In the genomic region with DNA sequence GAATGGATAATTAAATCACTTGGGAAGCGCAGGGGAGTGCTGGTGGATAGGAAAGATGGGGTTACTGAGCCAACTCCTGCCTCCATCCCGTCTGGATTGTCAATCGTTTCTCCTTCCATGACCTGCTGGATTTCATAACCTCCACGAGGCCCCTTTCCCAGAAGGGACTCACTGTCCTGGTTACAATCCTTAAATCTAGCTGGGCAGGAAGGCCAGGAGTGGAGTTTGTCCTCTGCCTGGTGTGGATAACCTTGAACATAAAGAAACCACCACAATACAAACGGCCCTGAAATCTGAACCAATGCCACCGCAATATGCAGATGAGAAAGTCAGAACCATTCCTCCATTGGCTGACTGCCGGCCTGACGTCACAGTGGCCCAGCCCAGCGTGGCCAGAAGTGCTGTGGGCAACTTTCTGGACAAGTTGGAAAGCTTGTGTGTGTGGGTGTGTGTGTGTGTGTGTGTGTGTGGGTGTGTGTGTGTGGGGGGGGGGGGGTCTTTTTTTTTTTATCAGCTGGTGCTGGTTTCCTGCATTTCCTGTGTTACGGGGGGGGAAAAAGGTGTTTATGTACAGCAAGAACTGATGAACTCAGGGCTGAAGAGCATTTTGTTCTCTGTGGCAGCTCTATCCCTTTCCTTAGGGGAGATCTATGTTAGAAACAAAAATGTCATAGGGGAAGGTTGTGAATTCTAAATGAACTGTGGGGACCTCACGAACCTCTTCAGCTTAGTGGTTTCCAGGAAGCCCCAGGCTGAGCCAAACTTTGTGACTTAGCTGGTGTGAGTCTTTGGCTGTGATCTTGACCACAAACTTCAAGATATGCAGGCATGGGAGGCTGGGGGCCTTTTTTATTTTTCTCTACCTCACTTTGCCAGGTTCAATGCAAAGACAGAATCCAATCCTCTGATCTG, we compare ENCODE assay signal across 8 cellular contexts.
DNase-seq lines count a peak whose midpoint lies in the region; ATAC-seq, FAIRE-seq and TF ChIP-seq lines count a peak whose summit lies in the region.

No MANE protein-coding gene starts in this region.

- peak; percentile 93 for ATAC-seq in GM19324 (IDR thresholded peaks at IDR 0.05; ENCODE audit: low FRiP score, unreplicated experiment)
- peak; percentile 96 for ATAC-seq in foreskin keratinocyte
- peak; percentile 76 for ATAC-seq in stimulated activated naive CD8-positive, alpha-beta T cell treated with anti-CD3 and anti-CD28 coated beads, Interleukin-15, Interleukin-2, amounts not matched to agents 100 U/mL and 50 U/mL, for 24 hours

- H3K4me3 ChIP-seq in HUES64 (ENCODE audit: low read length): peak overlapping the region; percentile 33

- 42% methylated on average over 11 of the region's 11 CpGs for WGBS in HUES64

- no peaks in the 10 kb centered on the region for H3K9me3 ChIP-seq in HUES64 (ENCODE audit: insufficient read depth, low read depth, low read length)

- DNase-seq in RPMI8226 (peak; percentile 98), activated gamma-delta T cell (lab: John Stamatoyannopoulos, UW) (peak; percentile 52), foreskin keratinocyte (peak; percentile 63 to 75), neural crest cell (ENCODE audit: low read depth, low spot score) (peak; percentile 67)
- DNase-seq in stimulated activated naive CD8-positive, alpha-beta T cell treated with anti-CD3 and anti-CD28 coated beads, Interleukin-15, Interleukin-2, amounts not matched to agents 100 U/mL and 50 U/mL, for 24 hours: peak; percentile 76

- H3K27me3 Mint-ChIP-seq in neural crest cell (ENCODE audit: low read depth): no peaks in the 10 kb centered on the region

- no peaks in the 10 kb centered on the region for H3K9me3 Mint-ChIP-seq in neural crest cell

- peak overlapping the region; percentile 7 for H3K4me3 Mint-ChIP-seq in neural crest cell

- H3K36me3 Mint-ChIP-seq in neural crest cell (ENCODE audit: low read depth): no peaks in the 10 kb centered on the region

- TF ChIP-seq CTCF in foreskin keratinocyte (conservative IDR thresholded peaks at IDR 0.05) (no peak), neural crest cell (conservative IDR thresholded peaks at IDR 0.05) (no peak)

- peaks cover 23% of the 10 kb centered on the region for H3K4me1 Mint-ChIP-seq in neural crest cell

- H3K4me1 ChIP-seq in HUES64 (ENCODE audit: insufficient read depth, low read length): peaks cover 15% of the 10 kb centered on the region
- no peaks in the 10 kb centered on the region for H3K4me1 ChIP-seq in foreskin keratinocyte

- H3K27me3 ChIP-seq in HUES64 (ENCODE audit: insufficient read depth, low read length): no peaks in the 10 kb centered on the region
- no peaks in the 10 kb centered on the region for H3K27me3 ChIP-seq in foreskin keratinocyte

- H3K9ac ChIP-seq in HUES64 (ENCODE audit: low read depth, low read length): no peak overlapping the region

- FAIRE-seq in A204.1 (lab: Jason Lieb, UNC): peak; percentile 97

- H3K27ac ChIP-seq in HUES64 (ENCODE audit: low read depth, low read length): peak overlapping the region; percentile 70; the same call in 1 of the 2 replicates
- peak overlapping the region; percentile 28 for H3K27ac ChIP-seq in foreskin keratinocyte

- H3K36me3 ChIP-seq in HUES64 (ENCODE audit: insufficient read depth, low read length): no peaks in the 10 kb centered on the region

- H3K27ac Mint-ChIP-seq in neural crest cell (ENCODE audit: unreplicated experiment): peak overlapping the region; percentile 95

Comparison
In these comparisons a context has a peak if more than half of its experiments do, and no peak if none do; other contexts are left out.
1. Peak in every context shown above with its lines: DNase-seq, ATAC-seq, H3K4me3 ChIP-seq and H3K27ac ChIP-seq.